ENCODE assay signal across 1 cellular context in genomic region chr1:67685067-67685557, GRCh38.
A peak's percentile ranks its signal among the peaks of the same experiment; 100 is the strongest.
TF ChIP-seq lines count a peak whose summit lies in the region.

A gene with protein sequence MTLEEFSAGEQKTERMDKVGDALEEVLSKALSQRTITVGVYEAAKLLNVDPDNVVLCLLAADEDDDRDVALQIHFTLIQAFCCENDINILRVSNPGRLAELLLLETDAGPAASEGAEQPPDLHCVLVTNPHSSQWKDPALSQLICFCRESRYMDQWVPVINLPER (plus strand): TSS chr1:67685201. CDS start chr1:67685495, 294 bp downstream.

TF ChIP-seq in HepG2, 621 proteins besides CTCF, POLR2A, EP300 and RAD21 (continued from another document and continues in another):
- TF ChIP-seq, protein P1, sequence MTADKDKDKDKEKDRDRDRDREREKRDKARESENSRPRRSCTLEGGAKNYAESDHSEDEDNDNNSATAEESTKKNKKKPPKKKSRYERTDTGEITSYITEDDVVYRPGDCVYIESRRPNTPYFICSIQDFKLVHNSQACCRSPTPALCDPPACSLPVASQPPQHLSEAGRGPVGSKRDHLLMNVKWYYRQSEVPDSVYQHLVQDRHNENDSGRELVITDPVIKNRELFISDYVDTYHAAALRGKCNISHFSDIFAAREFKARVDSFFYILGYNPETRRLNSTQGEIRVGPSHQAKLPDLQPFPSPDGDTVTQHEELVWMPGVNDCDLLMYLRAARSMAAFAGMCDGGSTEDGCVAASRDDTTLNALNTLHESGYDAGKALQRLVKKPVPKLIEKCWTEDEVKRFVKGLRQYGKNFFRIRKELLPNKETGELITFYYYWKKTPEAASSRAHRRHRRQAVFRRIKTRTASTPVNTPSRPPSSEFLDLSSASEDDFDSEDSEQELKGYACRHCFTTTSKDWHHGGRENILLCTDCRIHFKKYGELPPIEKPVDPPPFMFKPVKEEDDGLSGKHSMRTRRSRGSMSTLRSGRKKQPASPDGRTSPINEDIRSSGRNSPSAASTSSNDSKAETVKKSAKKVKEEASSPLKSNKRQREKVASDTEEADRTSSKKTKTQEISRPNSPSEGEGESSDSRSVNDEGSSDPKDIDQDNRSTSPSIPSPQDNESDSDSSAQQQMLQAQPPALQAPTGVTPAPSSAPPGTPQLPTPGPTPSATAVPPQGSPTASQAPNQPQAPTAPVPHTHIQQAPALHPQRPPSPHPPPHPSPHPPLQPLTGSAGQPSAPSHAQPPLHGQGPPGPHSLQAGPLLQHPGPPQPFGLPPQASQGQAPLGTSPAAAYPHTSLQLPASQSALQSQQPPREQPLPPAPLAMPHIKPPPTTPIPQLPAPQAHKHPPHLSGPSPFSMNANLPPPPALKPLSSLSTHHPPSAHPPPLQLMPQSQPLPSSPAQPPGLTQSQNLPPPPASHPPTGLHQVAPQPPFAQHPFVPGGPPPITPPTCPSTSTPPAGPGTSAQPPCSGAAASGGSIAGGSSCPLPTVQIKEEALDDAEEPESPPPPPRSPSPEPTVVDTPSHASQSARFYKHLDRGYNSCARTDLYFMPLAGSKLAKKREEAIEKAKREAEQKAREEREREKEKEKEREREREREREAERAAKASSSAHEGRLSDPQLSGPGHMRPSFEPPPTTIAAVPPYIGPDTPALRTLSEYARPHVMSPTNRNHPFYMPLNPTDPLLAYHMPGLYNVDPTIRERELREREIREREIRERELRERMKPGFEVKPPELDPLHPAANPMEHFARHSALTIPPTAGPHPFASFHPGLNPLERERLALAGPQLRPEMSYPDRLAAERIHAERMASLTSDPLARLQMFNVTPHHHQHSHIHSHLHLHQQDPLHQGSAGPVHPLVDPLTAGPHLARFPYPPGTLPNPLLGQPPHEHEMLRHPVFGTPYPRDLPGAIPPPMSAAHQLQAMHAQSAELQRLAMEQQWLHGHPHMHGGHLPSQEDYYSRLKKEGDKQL (CRISPR knock-in tag; IDR thresholded peaks at IDR 0.05; ENCODE audit: low read depth): 0 out of 2 replicates have a peak, but pooled peaks have one; percentile 63
- TF ChIP-seq THAP11 (CRISPR knock-in tag; IDR thresholded peaks at IDR 0.05): peak; percentile 74
- peak; percentile 46; the same call in 1 of the 2 replicates for TF ChIP-seq KAT8 (CRISPR knock-in tag; IDR thresholded peaks at IDR 0.05)
- 0 out of 2 replicates have a peak, but pooled peaks have one; percentile 77 for TF ChIP-seq MED13 (CRISPR knock-in tag; IDR thresholded peaks at IDR 0.05)
- peak; percentile 49 for TF ChIP-seq STAG1 (CRISPR knock-in tag; IDR thresholded peaks at IDR 0.05)
- peak; percentile 37; the same call in 1 of the 2 replicates for TF ChIP-seq ZNF430 (CRISPR knock-in tag; IDR thresholded peaks at IDR 0.05)
- peak; percentile 75; the same call in 1 of the 2 replicates for TF ChIP-seq ZNF547 (CRISPR knock-in tag; IDR thresholded peaks at IDR 0.05)
- TF ChIP-seq MTA1 (CRISPR knock-in tag; IDR thresholded peaks at IDR 0.05; ENCODE audit: borderline replicate concordance): no peak; the same call in 1 of the 2 replicates
- TF ChIP-seq ZNF777 (CRISPR knock-in tag; IDR thresholded peaks at IDR 0.05): peak; percentile 54; the same call in 1 of the 2 replicates
- 0 out of 2 replicates have a peak, but pooled peaks have one; percentile 75 for TF ChIP-seq DNMT1 (CRISPR knock-in tag; IDR thresholded peaks at IDR 0.05)
- no peak; the same call in 1 of the 2 replicates for TF ChIP-seq TP53 (CRISPR knock-in tag; conservative IDR thresholded peaks at IDR 0.05)
- no peak for TF ChIP-seq ZNF766 (CRISPR knock-in tag; IDR thresholded peaks at IDR 0.05; ENCODE audit: borderline replicate concordance)
- TF ChIP-seq ZNF567 (CRISPR knock-in tag; IDR thresholded peaks at IDR 0.05; ENCODE audit: borderline replicate concordance): 0 out of 2 replicates have a peak, but pooled peaks have one; percentile 44
- TF ChIP-seq BATF2 (CRISPR knock-in tag; IDR thresholded peaks at IDR 0.05): 0 out of 2 replicates have a peak, but pooled peaks have one; percentile 48
- TF ChIP-seq BCL6 (CRISPR knock-in tag; IDR thresholded peaks at IDR 0.05): peak; percentile 53
- TF ChIP-seq CENPT (CRISPR knock-in tag; IDR thresholded peaks at IDR 0.05; ENCODE audit: low read depth): 0 out of 2 replicates have a peak, but pooled peaks have one; percentile 43
- TF ChIP-seq ZNF234 (CRISPR knock-in tag; conservative IDR thresholded peaks at IDR 0.05): 0 out of 2 replicates have a peak, but pooled peaks have one; percentile 56
- peak; percentile 84 for TF ChIP-seq ZNF124 (CRISPR knock-in tag; IDR thresholded peaks at IDR 0.05)
- TF ChIP-seq, protein P2, sequence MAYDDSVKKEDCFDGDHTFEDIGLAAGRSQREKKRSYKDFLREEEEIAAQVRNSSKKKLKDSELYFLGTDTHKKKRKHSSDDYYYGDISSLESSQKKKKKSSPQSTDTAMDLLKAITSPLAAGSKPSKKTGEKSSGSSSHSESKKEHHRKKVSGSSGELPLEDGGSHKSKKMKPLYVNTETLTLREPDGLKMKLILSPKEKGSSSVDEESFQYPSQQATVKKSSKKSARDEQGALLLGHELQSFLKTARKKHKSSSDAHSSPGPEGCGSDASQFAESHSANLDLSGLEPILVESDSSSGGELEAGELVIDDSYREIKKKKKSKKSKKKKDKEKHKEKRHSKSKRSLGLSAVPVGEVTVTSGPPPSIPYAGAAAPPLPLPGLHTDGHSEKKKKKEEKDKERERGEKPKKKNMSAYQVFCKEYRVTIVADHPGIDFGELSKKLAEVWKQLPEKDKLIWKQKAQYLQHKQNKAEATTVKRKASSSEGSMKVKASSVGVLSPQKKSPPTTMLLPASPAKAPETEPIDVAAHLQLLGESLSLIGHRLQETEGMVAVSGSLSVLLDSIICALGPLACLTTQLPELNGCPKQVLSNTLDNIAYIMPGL (CRISPR knock-in tag; IDR thresholded peaks at IDR 0.05; ENCODE audit: borderline replicate concordance in 1 of 2, low read depth in 1 of 2): peak; percentile 71 to 87
- peak; percentile 17; the same call in 1 of the 2 replicates for TF ChIP-seq RFX3 (CRISPR knock-in tag; IDR thresholded peaks at IDR 0.05)
- peak; percentile 67; the same call in 1 of the 2 replicates for TF ChIP-seq ATF3 (CRISPR knock-in tag; IDR thresholded peaks at IDR 0.05)
- peak; percentile 100 for TF ChIP-seq DRAP1 (CRISPR knock-in tag; IDR thresholded peaks at IDR 0.05)
- peak; percentile 77; the same call in 1 of the 2 replicates for TF ChIP-seq ARID4A (CRISPR knock-in tag; IDR thresholded peaks at IDR 0.05; ENCODE audit: borderline replicate concordance)
- TF ChIP-seq, protein P3, sequence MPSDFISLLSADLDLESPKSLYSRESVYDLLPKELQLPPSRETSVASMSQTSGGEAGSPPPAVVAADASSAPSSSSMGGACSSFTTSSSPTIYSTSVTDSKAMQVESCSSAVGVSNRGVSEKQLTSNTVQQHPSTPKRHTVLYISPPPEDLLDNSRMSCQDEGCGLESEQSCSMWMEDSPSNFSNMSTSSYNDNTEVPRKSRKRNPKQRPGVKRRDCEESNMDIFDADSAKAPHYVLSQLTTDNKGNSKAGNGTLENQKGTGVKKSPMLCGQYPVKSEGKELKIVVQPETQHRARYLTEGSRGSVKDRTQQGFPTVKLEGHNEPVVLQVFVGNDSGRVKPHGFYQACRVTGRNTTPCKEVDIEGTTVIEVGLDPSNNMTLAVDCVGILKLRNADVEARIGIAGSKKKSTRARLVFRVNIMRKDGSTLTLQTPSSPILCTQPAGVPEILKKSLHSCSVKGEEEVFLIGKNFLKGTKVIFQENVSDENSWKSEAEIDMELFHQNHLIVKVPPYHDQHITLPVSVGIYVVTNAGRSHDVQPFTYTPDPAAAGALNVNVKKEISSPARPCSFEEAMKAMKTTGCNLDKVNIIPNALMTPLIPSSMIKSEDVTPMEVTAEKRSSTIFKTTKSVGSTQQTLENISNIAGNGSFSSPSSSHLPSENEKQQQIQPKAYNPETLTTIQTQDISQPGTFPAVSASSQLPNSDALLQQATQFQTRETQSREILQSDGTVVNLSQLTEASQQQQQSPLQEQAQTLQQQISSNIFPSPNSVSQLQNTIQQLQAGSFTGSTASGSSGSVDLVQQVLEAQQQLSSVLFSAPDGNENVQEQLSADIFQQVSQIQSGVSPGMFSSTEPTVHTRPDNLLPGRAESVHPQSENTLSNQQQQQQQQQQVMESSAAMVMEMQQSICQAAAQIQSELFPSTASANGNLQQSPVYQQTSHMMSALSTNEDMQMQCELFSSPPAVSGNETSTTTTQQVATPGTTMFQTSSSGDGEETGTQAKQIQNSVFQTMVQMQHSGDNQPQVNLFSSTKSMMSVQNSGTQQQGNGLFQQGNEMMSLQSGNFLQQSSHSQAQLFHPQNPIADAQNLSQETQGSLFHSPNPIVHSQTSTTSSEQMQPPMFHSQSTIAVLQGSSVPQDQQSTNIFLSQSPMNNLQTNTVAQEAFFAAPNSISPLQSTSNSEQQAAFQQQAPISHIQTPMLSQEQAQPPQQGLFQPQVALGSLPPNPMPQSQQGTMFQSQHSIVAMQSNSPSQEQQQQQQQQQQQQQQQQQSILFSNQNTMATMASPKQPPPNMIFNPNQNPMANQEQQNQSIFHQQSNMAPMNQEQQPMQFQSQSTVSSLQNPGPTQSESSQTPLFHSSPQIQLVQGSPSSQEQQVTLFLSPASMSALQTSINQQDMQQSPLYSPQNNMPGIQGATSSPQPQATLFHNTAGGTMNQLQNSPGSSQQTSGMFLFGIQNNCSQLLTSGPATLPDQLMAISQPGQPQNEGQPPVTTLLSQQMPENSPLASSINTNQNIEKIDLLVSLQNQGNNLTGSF (CRISPR knock-in tag; IDR thresholded peaks at IDR 0.05): peak; percentile 64; the same call in 1 of the 2 replicates
- TF ChIP-seq HDAC2 (CRISPR knock-in tag; IDR thresholded peaks at IDR 0.05): peak; percentile 57; the same call in 1 of the 2 replicates
- TF ChIP-seq ZNF576 (CRISPR knock-in tag; IDR thresholded peaks at IDR 0.05): no peak
- no peak for TF ChIP-seq PHF5A (CRISPR knock-in tag; IDR thresholded peaks at IDR 0.05; ENCODE audit: low read depth, unreplicated experiment)
- TF ChIP-seq, protein P4, sequence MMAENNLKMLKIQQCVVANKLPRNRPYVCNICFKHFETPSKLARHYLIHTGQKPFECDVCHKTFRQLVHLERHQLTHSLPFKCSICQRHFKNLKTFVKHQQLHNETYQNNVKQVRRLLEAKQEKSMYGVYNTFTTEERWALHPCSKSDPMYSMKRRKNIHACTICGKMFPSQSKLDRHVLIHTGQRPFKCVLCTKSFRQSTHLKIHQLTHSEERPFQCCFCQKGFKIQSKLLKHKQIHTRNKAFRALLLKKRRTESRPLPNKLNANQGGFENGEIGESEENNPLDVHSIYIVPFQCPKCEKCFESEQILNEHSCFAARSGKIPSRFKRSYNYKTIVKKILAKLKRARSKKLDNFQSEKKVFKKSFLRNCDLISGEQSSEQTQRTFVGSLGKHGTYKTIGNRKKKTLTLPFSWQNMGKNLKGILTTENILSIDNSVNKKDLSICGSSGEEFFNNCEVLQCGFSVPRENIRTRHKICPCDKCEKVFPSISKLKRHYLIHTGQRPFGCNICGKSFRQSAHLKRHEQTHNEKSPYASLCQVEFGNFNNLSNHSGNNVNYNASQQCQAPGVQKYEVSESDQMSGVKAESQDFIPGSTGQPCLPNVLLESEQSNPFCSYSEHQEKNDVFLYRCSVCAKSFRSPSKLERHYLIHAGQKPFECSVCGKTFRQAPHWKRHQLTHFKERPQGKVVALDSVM (CRISPR knock-in tag; IDR thresholded peaks at IDR 0.05): peak; percentile 84
- TF ChIP-seq ZNF629 (CRISPR knock-in tag; conservative IDR thresholded peaks at IDR 0.05): peak; percentile 43; the same call in 1 of the 2 replicates
- no peak for TF ChIP-seq MEIS1 (CRISPR knock-in tag; IDR thresholded peaks at IDR 0.05; ENCODE audit: borderline replicate concordance)
- TF ChIP-seq PPARG (CRISPR knock-in tag; conservative IDR thresholded peaks at IDR 0.05): peak; percentile 74
- TF ChIP-seq ZNF546 (CRISPR knock-in tag; conservative IDR thresholded peaks at IDR 0.05): peak; percentile 80
- peak; percentile 68; the same call in 1 of the 2 replicates for TF ChIP-seq ZNF816 (CRISPR knock-in tag; IDR thresholded peaks at IDR 0.05; ENCODE audit: borderline replicate concordance)
- no peak for TF ChIP-seq NONO (IDR thresholded peaks at IDR 0.05)
- peak; percentile 96 for TF ChIP-seq NONO (CRISPR knock-in tag; conservative IDR thresholded peaks at IDR 0.05)
- peak; percentile 85 for TF ChIP-seq ZFX (CRISPR knock-in tag; IDR thresholded peaks at IDR 0.05; ENCODE audit: low read depth)
- TF ChIP-seq IKZF4 (CRISPR knock-in tag; IDR thresholded peaks at IDR 0.05; ENCODE audit: borderline replicate concordance, low read depth, not compliant biosample characterization): peak; percentile 91
- TF ChIP-seq ZFY (CRISPR knock-in tag; IDR thresholded peaks at IDR 0.05): peak; percentile 88
